18 cellular contexts compared by ENCODE assay signal in genomic region chr7:436367-437128, GRCh38.
"Had no signal": no experiment of that assay in that cellular context is flagged by ENCODE, and none has a peak within 500 bp of the region (broad histone marks: within the 10 kb centered on the region; RNA-seq: fewer than 3 reads in every experiment).

No MANE protein-coding gene starts in this region.

- H3K27me3 Mint-ChIP-seq: T-cell had no signal

- H3K36me3 Mint-ChIP-seq: activated naive CD4-positive, alpha-beta T cell treated with anti-CD3 and anti-CD28 coated beads, Interleukin-2, amount 50 U/mL, for 72 hours; T-cell had no signal

- H3K27ac ChIP-seq: adrenal gland, right lobe of liver, thoracic aorta had no signal

- H3K27me3 ChIP-seq: adrenal gland, hepatocyte, right lobe of liver had no signal

- H3K79me2 ChIP-seq: hepatocyte had no signal

- H3K4me3 Mint-ChIP-seq: activated T-helper 1 cell treated with anti-CD3 and anti-CD28 coated beads, Interleukin-12 subunit alpha, Interleukin-12 subunit beta, Interleukin-2, Interleukin-4 antibody, amounts not matched to agents 30 ng/mL and 10 ng/mL and 1 ng/mL, durations not matched to agents 14 hours and 24 hours and 36 hours; nephron progenitor cell; T-cell had no signal

- FAIRE-seq: astrocyte, islet of Langerhans, small intestine had no signal

- H3K9me3 ChIP-seq: adrenal gland, right lobe of liver, thoracic aorta had no signal

- DNase-seq: activated CD4-positive, alpha-beta T cell treated with anti-CD3 and anti-CD28 coated beads, Interleukin-2, amount 50 U/mL, for 1 hour; activated gamma-delta T cell treated with Interleukin-2 at 50 U/mL for 16 hours; effector CD8-positive, alpha-beta T cell; foreskin fibroblast; midbrain; nephron progenitor cell; stimulated activated CD4-positive, alpha-beta T cell treated with anti-CD3 and anti-CD28 coated beads, Interleukin-2, amount 100 ng/mL, for 48 hours; T-cell had no signal

- H3K27ac Mint-ChIP-seq: activated T-helper 1 cell treated with anti-CD3 and anti-CD28 coated beads, Interleukin-12 subunit alpha, Interleukin-12 subunit beta, Interleukin-2, Interleukin-4 antibody, amounts not matched to agents 30 ng/mL and 10 ng/mL and 1 ng/mL, durations not matched to agents 14 hours and 24 hours and 36 hours; T-cell had no signal

- H3K4me1 ChIP-seq: adrenal gland, right lobe of liver had no signal

- H3K4me3 ChIP-seq: adrenal gland, hepatocyte, lung, right lobe of liver, thoracic aorta had no signal

- H3K36me3 ChIP-seq: adrenal gland, right lobe of liver, thoracic aorta had no signal

- H3K9me3 Mint-ChIP-seq: activated naive CD4-positive, alpha-beta T cell treated with anti-CD3 and anti-CD28 coated beads, Interleukin-2, amount 50 U/mL, for 72 hours; activated T-helper 1 cell treated with anti-CD3 and anti-CD28 coated beads, Interleukin-12 subunit alpha, Interleukin-12 subunit beta, Interleukin-2, Interleukin-4 antibody, amounts not matched to agents 30 ng/mL and 10 ng/mL and 1 ng/mL, durations not matched to agents 14 hours and 24 hours and 36 hours; T-cell had no signal

- ATAC-seq: right lobe of liver, T-cell had no signal
